ENCODE assay signal across 16 cellular contexts in the genomic region with DNA sequence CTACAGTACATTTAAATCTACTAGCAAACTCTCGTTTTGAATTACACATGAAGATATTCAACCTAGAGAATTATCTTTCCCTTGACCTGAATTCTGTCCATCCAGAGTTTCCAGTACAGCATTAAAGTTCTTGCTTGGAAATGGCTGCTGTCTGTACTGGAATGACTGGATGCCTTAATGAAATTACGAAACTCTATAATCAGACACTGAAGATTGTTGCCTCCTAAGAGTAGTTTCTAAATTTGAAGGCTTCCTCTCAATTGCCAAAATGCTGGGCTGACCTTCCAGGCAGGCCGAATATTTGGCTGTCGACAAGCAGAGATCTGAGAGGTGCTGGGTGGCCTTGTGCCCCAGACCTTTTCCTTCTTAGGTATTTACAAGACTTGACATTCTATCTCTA.
"Had no signal": no experiment of that assay in that cellular context is flagged by ENCODE, and none has a peak within 500 bp of the region (broad histone marks: within the 10 kb centered on the region; RNA-seq: fewer than 3 reads in every experiment).

No MANE protein-coding gene starts in this region.

- H3K9me3 ChIP-seq: lower lobe of right lung, spleen, upper lobe of left lung had no signal

- H3K27ac Mint-ChIP-seq: activated CD4-positive, alpha-beta memory T cell treated with anti-CD3 and anti-CD28 coated beads for 36 hours; activated CD4-positive, alpha-beta T cell treated with anti-CD3 and anti-CD28 coated beads for 36 hours; activated CD8-positive, alpha-beta memory T cell treated with anti-CD3 and anti-CD28 coated beads, Interleukin-2, amount 10 ng/mL, durations not matched to agents 7 days and 5 days; activated naive CD4-positive, alpha-beta T cell treated with anti-CD3 and anti-CD28 coated beads, Interleukin-2, amount 10 ng/mL, durations not matched to agents 7 days and 5 days; activated T-helper 2 cell treated with anti-CD3 and anti-CD28 coated beads, Interferon-gamma antibody, Interleukin-2, Interleukin-4, amounts not matched to agents 10 μg/mL and 5 μg/mL and 100 μg/mL, durations not matched to agents 14 hours and 24 hours and 36 hours; immature natural killer cell; stimulated activated naive CD8-positive, alpha-beta T cell treated with anti-CD3 and anti-CD28 coated beads, Interleukin-15, Interleukin-2, amounts not matched to agents 100 ng/mL and 50 ng/mL, for 24 hours; T-helper 17 cell had no signal

- H3K36me3 Mint-ChIP-seq: activated CD4-positive, alpha-beta memory T cell treated with anti-CD3 and anti-CD28 coated beads for 36 hours; activated CD8-positive, alpha-beta memory T cell treated with anti-CD3 and anti-CD28 coated beads, Interleukin-2, amount 10 ng/mL, durations not matched to agents 7 days and 5 days; activated naive CD4-positive, alpha-beta T cell treated with anti-CD3 and anti-CD28 coated beads, Interleukin-2, amount 10 ng/mL, durations not matched to agents 7 days and 5 days; immature natural killer cell had no signal

- H3K9me3 Mint-ChIP-seq: activated CD4-positive, alpha-beta memory T cell treated with anti-CD3 and anti-CD28 coated beads for 36 hours; activated naive CD4-positive, alpha-beta T cell treated with anti-CD3 and anti-CD28 coated beads, Interleukin-2, amount 10 ng/mL, durations not matched to agents 7 days and 5 days; activated T-helper 2 cell treated with anti-CD3 and anti-CD28 coated beads, Interferon-gamma antibody, Interleukin-2, Interleukin-4, amounts not matched to agents 10 μg/mL and 5 μg/mL and 100 μg/mL, durations not matched to agents 14 hours and 24 hours and 36 hours; immature natural killer cell; stimulated activated naive CD8-positive, alpha-beta T cell treated with anti-CD3 and anti-CD28 coated beads, Interleukin-15, Interleukin-2, amounts not matched to agents 100 ng/mL and 50 ng/mL, for 24 hours had no signal

- H3K4me1 Mint-ChIP-seq: activated CD4-positive, alpha-beta T cell treated with anti-CD3 and anti-CD28 coated beads for 36 hours; activated CD8-positive, alpha-beta memory T cell treated with anti-CD3 and anti-CD28 coated beads, Interleukin-2, amount 10 ng/mL, durations not matched to agents 7 days and 5 days; activated naive CD4-positive, alpha-beta T cell treated with anti-CD3 and anti-CD28 coated beads, Interleukin-2, amount 10 ng/mL, durations not matched to agents 7 days and 5 days; immature natural killer cell; T-helper 17 cell had no signal

- H3K4me1 ChIP-seq: lower lobe of right lung, spleen, upper lobe of left lung had no signal

- H3K36me3 ChIP-seq: lower lobe of right lung, spleen, upper lobe of left lung, WERI-Rb-1 had no signal

- H3K27me3 ChIP-seq: upper lobe of left lung had no signal

- H3K4me3 ChIP-seq: dorsolateral prefrontal cortex, lower lobe of right lung, spleen, upper lobe of left lung had no signal

- ATAC-seq: activated CD4-positive, alpha-beta T cell treated with anti-CD3 and anti-CD28 coated beads for 36 hours; activated CD8-positive, alpha-beta memory T cell treated with anti-CD3 and anti-CD28 coated beads, Interleukin-2, amount 10 ng/mL, durations not matched to agents 7 days and 5 days; lower lobe of right lung; right cardiac atrium; T-helper 17 cell had no signal

- H3K27ac ChIP-seq: dorsolateral prefrontal cortex, lower lobe of right lung, spleen, upper lobe of left lung, WERI-Rb-1 had no signal

- H3K27me3 Mint-ChIP-seq: activated CD4-positive, alpha-beta memory T cell treated with anti-CD3 and anti-CD28 coated beads for 36 hours; activated CD4-positive, alpha-beta T cell treated with anti-CD3 and anti-CD28 coated beads for 36 hours; activated CD8-positive, alpha-beta memory T cell treated with anti-CD3 and anti-CD28 coated beads, Interleukin-2, amount 10 ng/mL, durations not matched to agents 7 days and 5 days; activated naive CD4-positive, alpha-beta T cell treated with anti-CD3 and anti-CD28 coated beads, Interleukin-2, amount 10 ng/mL, durations not matched to agents 7 days and 5 days; stimulated activated naive CD8-positive, alpha-beta T cell treated with anti-CD3 and anti-CD28 coated beads, Interleukin-15, Interleukin-2, amounts not matched to agents 100 ng/mL and 50 ng/mL, for 24 hours; T-helper 17 cell had no signal

- H3K4me3 Mint-ChIP-seq: activated CD4-positive, alpha-beta memory T cell treated with anti-CD3 and anti-CD28 coated beads for 36 hours; activated CD4-positive, alpha-beta T cell treated with anti-CD3 and anti-CD28 coated beads for 36 hours; activated CD8-positive, alpha-beta memory T cell treated with anti-CD3 and anti-CD28 coated beads, Interleukin-2, amount 10 ng/mL, durations not matched to agents 7 days and 5 days; activated naive CD4-positive, alpha-beta T cell treated with anti-CD3 and anti-CD28 coated beads, Interleukin-2, amount 10 ng/mL, durations not matched to agents 7 days and 5 days; immature natural killer cell; stimulated activated naive CD8-positive, alpha-beta T cell treated with anti-CD3 and anti-CD28 coated beads, Interleukin-15, Interleukin-2, amounts not matched to agents 100 ng/mL and 50 ng/mL, for 24 hours; T-helper 17 cell had no signal

- DNase-seq: activated CD4-positive, alpha-beta memory T cell treated with anti-CD3 and anti-CD28 coated beads for 36 hours; activated CD4-positive, alpha-beta T cell treated with anti-CD3 and anti-CD28 coated beads for 36 hours; activated CD8-positive, alpha-beta memory T cell treated with anti-CD3 and anti-CD28 coated beads, Interleukin-2, amount 10 ng/mL, durations not matched to agents 7 days and 5 days; activated naive CD4-positive, alpha-beta T cell treated with anti-CD3 and anti-CD28 coated beads, Interleukin-2, amount 10 ng/mL, durations not matched to agents 7 days and 5 days; activated T-cell treated with anti-CD3 and anti-CD28 coated beads, Interleukin-2, amount 50 U/mL, for 1 hour; dorsolateral prefrontal cortex; erythroblast; immature natural killer cell; lower lobe of right lung; spleen; T-helper 17 cell; upper lobe of left lung; WERI-Rb-1 had no signal
